In the genomic region with DNA sequence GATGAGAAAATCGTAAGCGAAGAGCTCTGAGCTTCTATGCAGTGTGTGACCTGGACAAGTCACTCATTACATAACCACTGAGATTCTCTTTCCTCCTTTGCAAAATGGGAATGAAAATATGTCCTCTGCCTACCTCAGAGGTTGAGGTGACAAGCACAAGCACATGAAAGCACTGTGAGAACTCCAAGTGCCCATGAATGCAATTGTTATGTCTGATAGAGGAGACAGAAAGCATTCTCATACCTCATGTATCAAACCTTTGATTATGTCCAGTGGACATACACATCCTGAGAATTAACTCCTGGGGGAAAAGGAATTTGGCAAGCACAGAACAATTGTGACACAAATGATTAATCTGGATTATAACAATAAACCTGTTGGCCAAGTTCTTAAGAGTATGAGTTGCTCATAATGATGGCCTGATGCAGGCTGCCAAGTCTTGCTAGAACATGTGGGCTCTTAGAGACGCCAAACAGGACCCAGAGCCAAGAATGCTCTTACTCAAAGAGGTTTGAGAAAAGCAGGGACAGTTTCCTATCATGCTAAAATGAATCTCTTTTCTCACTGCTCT, we compare ENCODE assay signal across 11 cellular contexts. TPM values are rescaled to one million over a fixed set of nuclear protein-coding genes. Genes with fewer than 3 reads are reported as not detected.
DNase-seq lines count a peak whose midpoint lies in the region; ATAC-seq and TF ChIP-seq lines count a peak whose summit lies in the region.
"Had no signal": no experiment of that assay in that cellular context is flagged by ENCODE, and none has a peak within 500 bp of the region (broad histone marks: within the 10 kb centered on the region; RNA-seq: fewer than 3 reads in every experiment).

No MANE protein-coding gene starts in this region.

- no peaks in the 10 kb centered on the region for H3K36me3 ChIP-seq in esophagus squamous epithelium
- H3K36me3 ChIP-seq in muscle layer of colon (ENCODE audit: insufficient read depth, low read length): no peaks in the 10 kb centered on the region
- no peaks in the 10 kb centered on the region for H3K36me3 ChIP-seq in vagina

- ATAC-seq in HG02678 (IDR thresholded peaks at IDR 0.05; ENCODE audit: unreplicated experiment) (no peak), HG02884 (IDR thresholded peaks at IDR 0.05; ENCODE audit: unreplicated experiment) (no peak)

- 31 to 36% methylated on average over 3 of the region's 3 CpGs for WGBS in esophagus squamous epithelium, 2 donors

- peak overlapping the region in 3 of 4 donors; percentile 47 to 61 (median 55) for H3K27ac ChIP-seq in esophagus squamous epithelium
- H3K27ac ChIP-seq in muscle layer of colon (ENCODE audit: low read depth, low read length): peak overlapping the region; percentile 28
- no peak overlapping the region for H3K27ac ChIP-seq in vagina
- H3K27ac ChIP-seq: KMS-11 had no signal

- CTCF ChIA-PET in AG04449 (lab: Yijun Ruan, JAX): no interaction called here

- peak; percentile 98 for TF ChIP-seq EP300 in Ishikawa (IDR thresholded peaks at IDR 0.05; ENCODE audit: borderline replicate concordance)

- POLR2A ChIA-PET in AG04449 (lab: Yijun Ruan, JAX): no interaction called here

- H3K27me3 ChIP-seq in esophagus squamous epithelium (no peaks in the 10 kb centered on the region), muscle layer of colon (ENCODE audit: control insufficient read depth in 1 of 2, insufficient read depth in 2 of 2, low read length in 2 of 2) (no peaks in the 10 kb centered on the region), vagina (no peaks in the 10 kb centered on the region)

- DNase-seq in AG04449 (ENCODE audit: low read depth, low spot score) (peak; percentile 78), esophagus squamous epithelium (lab: John Stamatoyannopoulos, UW) (no peak), vagina (ENCODE audit: extremely low spot score in 2 of 2) (no peak)
- DNase-seq in activated CD4-positive, alpha-beta T cell treated with anti-CD3 and anti-CD28 coated beads for 1 hour: no peak
- DNase-seq: activated CD4-positive, alpha-beta T cell treated with anti-CD3 and anti-CD28 coated beads, Interleukin-2, amount 10 ng/mL, durations not matched to agents 7 days and 5 days; stimulated activated CD4-positive, alpha-beta T cell treated with anti-CD3 and anti-CD28 coated beads, Interleukin-12 subunit alpha, Interleukin-12 subunit beta, amount 100 ng/mL, for 4 hours had no signal

- TF ChIP-seq POLR2A in esophagus squamous epithelium (IDR thresholded peaks at IDR 0.05) (no peak), vagina (IDR thresholded peaks at IDR 0.05) (no peak)

- peak; percentile 1; the same call in 1 of the 2 replicates for TF ChIP-seq RAD21 in Ishikawa (IDR thresholded peaks at IDR 0.05; ENCODE audit: low read depth)

- no peak overlapping the region for H3K9ac ChIP-seq in muscle layer of colon (ENCODE audit: low read length)
- H3K9ac ChIP-seq: KMS-11 had no signal

- H3K4me3 ChIP-seq in AG04449 (ENCODE audit: low read depth, low read length): no peak overlapping the region
- H3K4me3 ChIP-seq in esophagus squamous epithelium: no peak overlapping the region
- H3K4me3 ChIP-seq in muscle layer of colon (ENCODE audit: low read depth in 1 of 2, low read length in 2 of 2): peak overlapping the region in 1 of 2 donors; percentile 7
- no peak overlapping the region for H3K4me3 ChIP-seq in vagina

- no peak for TF ChIP-seq CTCF in AG04449 (IDR thresholded peaks at IDR 0.05; ENCODE audit: insufficient read depth, low read length, missing control alignments)
- no peak for TF ChIP-seq CTCF in esophagus squamous epithelium (IDR thresholded peaks at IDR 0.05)
- TF ChIP-seq CTCF in vagina (IDR thresholded peaks at IDR 0.05): no peak

- intact Hi-C loops in esophagus squamous epithelium (cut with DNase I) (no loop called here), vagina (cut with DNase I) (no loop called here)

- H3K9me3 ChIP-seq in esophagus squamous epithelium (no peaks in the 10 kb centered on the region), muscle layer of colon (ENCODE audit: low read length) (no peaks in the 10 kb centered on the region), vagina (no peaks in the 10 kb centered on the region)

- H3K4me1 ChIP-seq in esophagus squamous epithelium: peaks cover 4 to 28% (median 15%) of the 10 kb centered on the region in 3 donors
- H3K4me1 ChIP-seq in muscle layer of colon (ENCODE audit: insufficient read depth, low read length): peaks cover 19% of the 10 kb centered on the region
- H3K4me1 ChIP-seq in vagina: peaks cover 17% of the 10 kb centered on the region

TF ChIP-seq in Ishikawa, 13 proteins besides CTCF, POLR2A, EP300 and RAD21:
- TF ChIP-seq YY1 (IDR thresholded peaks at IDR 0.05; ENCODE audit: low read depth): no peak
- peak; percentile 96 for TF ChIP-seq TEAD4 (IDR thresholded peaks at IDR 0.05)
- TF ChIP-seq EGR1 (IDR thresholded peaks at IDR 0.05): no peak
- TF ChIP-seq FOXM1 (IDR thresholded peaks at IDR 0.05; ENCODE audit: borderline replicate concordance, low read depth): peak; percentile 96
- peak; percentile 100 for TF ChIP-seq NFIC (IDR thresholded peaks at IDR 0.05)
- peak; percentile 97 for TF ChIP-seq TCF12 (IDR thresholded peaks at IDR 0.05; ENCODE audit: low read depth)
- TF ChIP-seq, protein P1, sequence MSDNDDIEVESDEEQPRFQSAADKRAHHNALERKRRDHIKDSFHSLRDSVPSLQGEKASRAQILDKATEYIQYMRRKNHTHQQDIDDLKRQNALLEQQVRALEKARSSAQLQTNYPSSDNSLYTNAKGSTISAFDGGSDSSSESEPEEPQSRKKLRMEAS (IDR thresholded peaks at IDR 0.05): peak; percentile 49
- peak; percentile 55 for TF ChIP-seq CEBPB (IDR thresholded peaks at IDR 0.05)
- TF ChIP-seq, protein P2, sequence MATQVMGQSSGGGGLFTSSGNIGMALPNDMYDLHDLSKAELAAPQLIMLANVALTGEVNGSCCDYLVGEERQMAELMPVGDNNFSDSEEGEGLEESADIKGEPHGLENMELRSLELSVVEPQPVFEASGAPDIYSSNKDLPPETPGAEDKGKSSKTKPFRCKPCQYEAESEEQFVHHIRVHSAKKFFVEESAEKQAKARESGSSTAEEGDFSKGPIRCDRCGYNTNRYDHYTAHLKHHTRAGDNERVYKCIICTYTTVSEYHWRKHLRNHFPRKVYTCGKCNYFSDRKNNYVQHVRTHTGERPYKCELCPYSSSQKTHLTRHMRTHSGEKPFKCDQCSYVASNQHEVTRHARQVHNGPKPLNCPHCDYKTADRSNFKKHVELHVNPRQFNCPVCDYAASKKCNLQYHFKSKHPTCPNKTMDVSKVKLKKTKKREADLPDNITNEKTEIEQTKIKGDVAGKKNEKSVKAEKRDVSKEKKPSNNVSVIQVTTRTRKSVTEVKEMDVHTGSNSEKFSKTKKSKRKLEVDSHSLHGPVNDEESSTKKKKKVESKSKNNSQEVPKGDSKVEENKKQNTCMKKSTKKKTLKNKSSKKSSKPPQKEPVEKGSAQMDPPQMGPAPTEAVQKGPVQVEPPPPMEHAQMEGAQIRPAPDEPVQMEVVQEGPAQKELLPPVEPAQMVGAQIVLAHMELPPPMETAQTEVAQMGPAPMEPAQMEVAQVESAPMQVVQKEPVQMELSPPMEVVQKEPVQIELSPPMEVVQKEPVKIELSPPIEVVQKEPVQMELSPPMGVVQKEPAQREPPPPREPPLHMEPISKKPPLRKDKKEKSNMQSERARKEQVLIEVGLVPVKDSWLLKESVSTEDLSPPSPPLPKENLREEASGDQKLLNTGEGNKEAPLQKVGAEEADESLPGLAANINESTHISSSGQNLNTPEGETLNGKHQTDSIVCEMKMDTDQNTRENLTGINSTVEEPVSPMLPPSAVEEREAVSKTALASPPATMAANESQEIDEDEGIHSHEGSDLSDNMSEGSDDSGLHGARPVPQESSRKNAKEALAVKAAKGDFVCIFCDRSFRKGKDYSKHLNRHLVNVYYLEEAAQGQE (IDR thresholded peaks at IDR 0.05; ENCODE audit: low read depth): no peak
- no peak for TF ChIP-seq ZBTB7A (IDR thresholded peaks at IDR 0.05; ENCODE audit: low read depth)
- 0 out of 2 replicates have a peak, but pooled peaks have one; percentile 29 for TF ChIP-seq CREB1 (IDR thresholded peaks at IDR 0.05; ENCODE audit: low read depth)

RNA-seq across cellular contexts. Expression of a gene that starts 8.5 kb away (rescaled TPM):
- total RNA-seq in esophagus squamous epithelium: 1 to 10 TPM; 3.4 to 7.8 (median 4.7) TPM
- 5.9 TPM for total RNA-seq in vagina
